Comparison of ENCODE assay signal across 16 cellular contexts in genomic region chr3:94967196-94967595, GRCh38.
DNase-seq lines count a peak whose midpoint lies in the region; ATAC-seq and TF ChIP-seq lines count a peak whose summit lies in the region.
"Had no signal": no experiment of that assay in that cellular context is flagged by ENCODE, and none has a peak within 500 bp of the region (broad histone marks: within the 10 kb centered on the region; RNA-seq: fewer than 3 reads in every experiment).

No MANE protein-coding gene starts in this region.

- H3K9me3 Mint-ChIP-seq in activated T-cell treated with anti-CD3 and anti-CD28 coated beads, Interleukin-2, amount 50 U/mL, for 24 hours = peaks cover 13% of the 10 kb centered on the region

- no peaks in the 10 kb centered on the region for H3K27me3 ChIP-seq in right atrium auricular region
- H3K27me3 ChIP-seq in hepatocyte = no peaks in the 10 kb centered on the region
- H3K27me3 ChIP-seq in sigmoid colon = no peaks in the 10 kb centered on the region
- H3K27me3 ChIP-seq: BLaER1 treated with 17β-estradiol and CSF1 and Interleukin-3, amounts not matched to agents 10 nM and 100 nM had no signal

- H3K9me3 ChIP-seq in right atrium auricular region (no peaks in the 10 kb centered on the region), hepatocyte (ENCODE audit: low read depth) (no peaks in the 10 kb centered on the region), sigmoid colon (no peaks in the 10 kb centered on the region)
- H3K9me3 ChIP-seq: HAP-1 had no signal

- no peak overlapping the region for H3K4me3 ChIP-seq in right atrium auricular region
- H3K4me3 ChIP-seq in fibroblast of villous mesenchyme (ENCODE audit: low read depth, low read length) = no peak overlapping the region
- H3K4me3 ChIP-seq in hepatocyte = no peak overlapping the region
- no peak overlapping the region for H3K4me3 ChIP-seq in sigmoid colon
- H3K4me3 ChIP-seq: BLaER1 treated with 17β-estradiol and CSF1 and Interleukin-3, amounts not matched to agents 10 nM and 100 nM; HAP-1 had no signal

- TF ChIP-seq CTCF in right atrium auricular region (IDR thresholded peaks at IDR 0.05) (no peak), fibroblast of villous mesenchyme (IDR thresholded peaks at IDR 0.05; ENCODE audit: insufficient read depth, low read depth, low read length) (no peak), hepatocyte (IDR thresholded peaks at IDR 0.05; ENCODE audit: poor library complexity) (no peak), sigmoid colon (IDR thresholded peaks at IDR 0.05) (no peak)

- no peaks in the 10 kb centered on the region for H3K4me1 Mint-ChIP-seq in activated T-cell treated with anti-CD3 and anti-CD28 coated beads, Interleukin-2, amount 50 U/mL, for 24 hours (ENCODE audit: low read depth)

- WGBS in hepatocyte (ENCODE audit: low lambda C conversion rate, missing lambda C conversion rate) = 26% methylated on average over 2 of the region's 2 CpGs
- WGBS in sigmoid colon, 2 donors = 83 to 92% methylated on average over 2 of the region's 2 CpGs

- no peak for TF ChIP-seq EP300 in sigmoid colon (IDR thresholded peaks at IDR 0.05)

- H2AFZ ChIP-seq in hepatocyte = no peak overlapping the region

- DNase-seq in Right ventricle myocardium superior (no peak), right atrium auricular region (ENCODE audit: low spot score) (no peak), fibroblast of villous mesenchyme (ENCODE audit: low read depth) (peak; percentile 0), hepatocyte (ENCODE audit: low spot score) (peak; percentile 13), sigmoid colon (no peak), kidney tubule cell (ENCODE audit: low spot score) (no peak), DMS79 (lab: John Stamatoyannopoulos, UW) (no peak)
- no peak for DNase-seq in activated T-cell treated with anti-CD3 and anti-CD28 coated beads, Interleukin-2, amount 50 U/mL, for 24 hours
- DNase-seq: ACHN; Calu3; CD4-positive, CD25-positive, alpha-beta regulatory T cell; DMS79 treated with DMSO at 0.1 percent for 48 hours; EL; GOT3 had no signal

- H3K27ac Mint-ChIP-seq in activated T-cell treated with anti-CD3 and anti-CD28 coated beads, Interleukin-2, amount 50 U/mL, for 24 hours = no peak overlapping the region
- H3K27ac Mint-ChIP-seq: CD4-positive, CD25-positive, alpha-beta regulatory T cell had no signal

- no peaks in the 10 kb centered on the region for H3K36me3 ChIP-seq in right atrium auricular region
- no peaks in the 10 kb centered on the region for H3K36me3 ChIP-seq in hepatocyte (replicated peaks; ENCODE audit: insufficient read depth, low read depth)
- H3K36me3 ChIP-seq in sigmoid colon = no peaks in the 10 kb centered on the region
- H3K36me3 ChIP-seq: BLaER1 treated with 17β-estradiol and CSF1 and Interleukin-3, amounts not matched to agents 10 nM and 100 nM; HAP-1 had no signal

- intact Hi-C loops in Right ventricle myocardium superior (cut with DNase I) (no loop called here), sigmoid colon (cut with DNase I) (no loop called here)

- no peak overlapping the region for H3K4me3 Mint-ChIP-seq in activated T-cell treated with anti-CD3 and anti-CD28 coated beads, Interleukin-2, amount 50 U/mL, for 24 hours
- H3K4me3 Mint-ChIP-seq: CD4-positive, CD25-positive, alpha-beta regulatory T cell had no signal

- H3K79me2 ChIP-seq in hepatocyte = no peaks in the 10 kb centered on the region

- H3K4me2 ChIP-seq in hepatocyte = no peak overlapping the region

- peak; percentile 86 for ATAC-seq in Right ventricle myocardium superior (ENCODE audit: poor library complexity)

- no peak overlapping the region for H3K27ac ChIP-seq in right atrium auricular region
- no peak overlapping the region for H3K27ac ChIP-seq in hepatocyte
- H3K27ac ChIP-seq in sigmoid colon = peak overlapping the region in 3 of 4 donors; percentile 32 to 52 (median 50)
- H3K27ac ChIP-seq: BLaER1 treated with 17β-estradiol and CSF1 and Interleukin-3, amounts not matched to agents 10 nM and 100 nM had no signal

- TF ChIP-seq POLR2A in sigmoid colon (IDR thresholded peaks at IDR 0.05) = no peak

- H3K4me1 ChIP-seq in right atrium auricular region (no peaks in the 10 kb centered on the region), hepatocyte (ENCODE audit: insufficient read depth) (no peaks in the 10 kb centered on the region), sigmoid colon (peaks cover 0 to 24% (median 15%) of the 10 kb centered on the region in 4 donors)
- H3K4me1 ChIP-seq: HAP-1 had no signal

- no peaks in the 10 kb centered on the region for H3K27me3 Mint-ChIP-seq in activated T-cell treated with anti-CD3 and anti-CD28 coated beads, Interleukin-2, amount 50 U/mL, for 24 hours
- H3K27me3 Mint-ChIP-seq: CD4-positive, CD25-positive, alpha-beta regulatory T cell had no signal

- H3K36me3 Mint-ChIP-seq in activated T-cell treated with anti-CD3 and anti-CD28 coated beads, Interleukin-2, amount 50 U/mL, for 24 hours (ENCODE audit: low read depth) = no peaks in the 10 kb centered on the region
- H3K36me3 Mint-ChIP-seq: CD4-positive, CD25-positive, alpha-beta regulatory T cell had no signal

- H4K20me1 ChIP-seq in hepatocyte (ENCODE audit: insufficient read depth, poor library complexity, severe bottlenecking) = no peaks in the 10 kb centered on the region
- H4K20me1 ChIP-seq: BLaER1 treated with 17β-estradiol and CSF1 and Interleukin-3, amounts not matched to agents 10 nM and 100 nM had no signal

- H3K9me2 ChIP-seq in hepatocyte (replicated peaks; ENCODE audit: insufficient read depth) = no peaks in the 10 kb centered on the region

Comparison
In these comparisons a context has a peak if more than half of its experiments do, and no peak if none do; other contexts are left out.
1. DNase-seq: peak in fibroblast of villous mesenchyme (single experiment) and hepatocyte (single experiment); none in Right ventricle myocardium superior (single experiment), right atrium auricular region (single experiment), sigmoid colon (single experiment), kidney tubule cell (single experiment), DMS79 (single experiment) and activated T-cell treated with anti-CD3 and anti-CD28 coated beads, Interleukin-2, amount 50 U/mL, for 24 hours (single experiment).
2. H3K27ac ChIP-seq: peak in sigmoid colon (3 of 4); none in right atrium auricular region (0 of 2) and hepatocyte (single experiment).